ENCODE assay signal across 8 cellular contexts in the genomic region with DNA sequence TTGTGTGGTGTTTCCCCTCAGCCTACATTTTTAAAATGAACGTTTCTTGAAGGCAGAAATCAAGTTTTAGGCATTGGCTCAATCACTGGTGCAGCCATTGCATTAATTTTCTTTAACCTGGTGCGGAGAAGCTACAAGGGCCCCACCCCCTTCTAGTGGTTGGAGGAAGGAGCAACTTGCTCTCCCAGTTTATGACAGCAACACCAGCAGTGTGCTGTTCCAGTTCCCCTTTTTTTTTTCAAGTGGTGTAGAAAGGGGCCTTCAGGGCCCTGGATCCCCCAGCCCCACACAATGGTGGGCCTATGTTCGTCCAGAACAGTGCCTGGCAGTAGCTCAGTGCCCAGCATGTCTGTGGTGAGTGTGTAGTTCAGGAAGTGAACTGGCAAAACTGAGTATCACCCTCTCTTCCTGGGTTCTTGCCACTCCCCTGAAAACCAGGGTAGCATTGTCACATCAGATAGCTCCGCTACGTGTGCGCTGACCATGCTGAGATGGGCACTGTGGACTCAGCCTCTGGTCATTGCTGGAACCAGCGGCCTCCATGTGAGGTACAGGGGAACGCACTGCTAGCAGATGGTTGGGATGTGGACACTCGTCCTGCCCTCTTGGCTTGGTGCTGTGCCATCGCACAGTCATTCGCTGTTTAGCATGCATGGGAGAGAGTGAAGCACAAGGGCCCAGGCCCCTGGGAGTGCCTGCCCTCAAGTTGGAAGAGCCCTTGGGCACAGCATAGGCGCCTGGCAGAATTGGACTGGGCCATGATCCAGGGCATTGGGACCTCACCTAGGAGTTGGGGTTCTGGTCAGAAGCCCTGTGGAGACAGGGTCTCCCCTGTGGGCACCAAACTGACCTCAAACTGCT. TPM values are rescaled to one million over a fixed set of nuclear protein-coding genes. Genes with fewer than 3 reads are reported as not detected.
A peak's percentile ranks its signal among the peaks of the same experiment; 100 is the strongest.
DNase-seq lines count a peak whose midpoint lies in the region; ATAC-seq and TF ChIP-seq lines count a peak whose summit lies in the region.

No MANE protein-coding gene starts in this region.

- H3K27me3 Mint-ChIP-seq in T-helper 2 cell treated with Interferon-gamma antibody and Interleukin-4, amounts not matched to agents 5 μg/mL and 100 μg/mL, for 36 hours (ENCODE audit: low read depth) = no peaks in the 10 kb centered on the region
- H3K27me3 Mint-ChIP-seq in stimulated activated naive CD8-positive, alpha-beta T cell treated with anti-CD3 and anti-CD28 coated beads, Interleukin-15, amount 100 ng/mL, for 72 hours = no peaks in the 10 kb centered on the region

- POLR2A ChIA-PET in HEK293T (lab: Yijun Ruan, JAX) = interaction anchor here (0.7 to 1.4 kb wide), 2 partner anchors 9 to 13 kb away, joined by 3 read pairs; no protein-coding TSS in a partner anchor

- H3K4me3 Mint-ChIP-seq in T-helper 2 cell treated with Interferon-gamma antibody and Interleukin-4, amounts not matched to agents 5 μg/mL and 100 μg/mL, for 36 hours = peak overlapping the region; percentile 9
- H3K4me3 Mint-ChIP-seq in stimulated activated naive CD8-positive, alpha-beta T cell treated with anti-CD3 and anti-CD28 coated beads, Interleukin-15, amount 100 ng/mL, for 72 hours = peak overlapping the region; percentile 71 to 81

- CTCF ChIA-PET in HEK293T (lab: Yijun Ruan, JAX) = no interaction called here

- peaks cover 50% of the 10 kb centered on the region for H3K4me1 Mint-ChIP-seq in T-helper 2 cell treated with Interferon-gamma antibody and Interleukin-4, amounts not matched to agents 5 μg/mL and 100 μg/mL, for 36 hours (ENCODE audit: low read depth)
- peaks cover 76% of the 10 kb centered on the region for H3K4me1 Mint-ChIP-seq in stimulated activated naive CD8-positive, alpha-beta T cell treated with anti-CD3 and anti-CD28 coated beads, Interleukin-15, amount 100 ng/mL, for 72 hours

- intact Hi-C loops in left ventricle myocardium superior (cut with micrococcal nuclease) = no loop called here

- H3K36me3 Mint-ChIP-seq in T-helper 2 cell treated with Interferon-gamma antibody and Interleukin-4, amounts not matched to agents 5 μg/mL and 100 μg/mL, for 36 hours (ENCODE audit: low read depth) = peaks cover 64% of the 10 kb centered on the region

- H3K9me3 Mint-ChIP-seq in T-helper 2 cell treated with Interferon-gamma antibody and Interleukin-4, amounts not matched to agents 5 μg/mL and 100 μg/mL, for 36 hours = peaks cover 8% of the 10 kb centered on the region
- H3K9me3 Mint-ChIP-seq in stimulated activated naive CD8-positive, alpha-beta T cell treated with anti-CD3 and anti-CD28 coated beads, Interleukin-15, amount 100 ng/mL, for 72 hours = peaks cover 7 to 9% of the 10 kb centered on the region in 2 donors

- DNase-seq in activated T-cell treated with anti-CD3 and anti-CD28 coated beads, Interleukin-2, amount 50 U/mL, for 1 hour = peak; percentile 19
- no peak for DNase-seq in activated T-cell treated with anti-CD3 and anti-CD28 coated beads, Interleukin-2, amount 50 U/mL, for 48 hours
- no peak for DNase-seq in T-helper 2 cell treated with Interferon-gamma antibody and Interleukin-4, amounts not matched to agents 5 μg/mL and 100 μg/mL, for 36 hours (ENCODE audit: low spot score)
- DNase-seq in left ventricle myocardium superior (peak; percentile 30), HEK293T (ENCODE audit: extremely low spot score) (no peak)
- no peak for DNase-seq in stimulated activated naive CD8-positive, alpha-beta T cell treated with anti-CD3 and anti-CD28 coated beads, Interleukin-15, amount 100 ng/mL, for 72 hours

- no peak overlapping the region for H3K27ac Mint-ChIP-seq in T-helper 2 cell treated with Interferon-gamma antibody and Interleukin-4, amounts not matched to agents 5 μg/mL and 100 μg/mL, for 36 hours
- H3K27ac Mint-ChIP-seq in stimulated activated naive CD8-positive, alpha-beta T cell treated with anti-CD3 and anti-CD28 coated beads, Interleukin-15, amount 100 ng/mL, for 72 hours = peak overlapping the region; percentile 96 to 99

- ATAC-seq in left ventricle myocardium superior (peak; percentile 1), HG03469 (IDR thresholded peaks at IDR 0.05; ENCODE audit: unreplicated experiment) (no peak), HG02938 (IDR thresholded peaks at IDR 0.05; ENCODE audit: unreplicated experiment) (no peak)
- no peak for ATAC-seq in stimulated activated naive CD8-positive, alpha-beta T cell treated with anti-CD3 and anti-CD28 coated beads, Interleukin-15, amount 100 ng/mL, for 72 hours

TF ChIP-seq in HEK293T, 16 proteins besides CTCF, POLR2A, EP300 and RAD21:
- no peak for TF ChIP-seq CTBP1 (IDR thresholded peaks at IDR 0.05; ENCODE audit: borderline replicate concordance)

RNA-seq across cellular contexts. Expression of gene ARF1, which starts 7.2 kb away (rescaled TPM):
- total RNA-seq in left ventricle myocardium superior = 285 TPM

RNA-seq across cellular contexts. Expression of gene C1orf35, which starts 13.4 kb away (rescaled TPM):
- total RNA-seq in left ventricle myocardium superior = 10.5 TPM

RNA-seq across cellular contexts. Expression of gene MRPL55, which starts 19.3 kb away (rescaled TPM):
- total RNA-seq in left ventricle myocardium superior = 58.6 TPM

RNA-seq across cellular contexts. Expression of gene GUK1, which starts 50.3 kb away (rescaled TPM):
- total RNA-seq in left ventricle myocardium superior = 175 TPM

RNA-seq across cellular contexts. Expression of gene GJC2, which starts 60.0 kb away (rescaled TPM):
- 1.7 TPM for total RNA-seq in left ventricle myocardium superior

Comparison
In these comparisons a context has a peak if more than half of its experiments do, and no peak if none do; other contexts are left out.
1. DNase-seq: peak in activated T-cell treated with anti-CD3 and anti-CD28 coated beads, Interleukin-2, amount 50 U/mL, for 1 hour (single experiment) and left ventricle myocardium superior (single experiment); none in activated T-cell treated with anti-CD3 and anti-CD28 coated beads, Interleukin-2, amount 50 U/mL, for 48 hours (0 of 2), T-helper 2 cell treated with Interferon-gamma antibody and Interleukin-4, amounts not matched to agents 5 μg/mL and 100 μg/mL, for 36 hours (single experiment), stimulated activated naive CD8-positive, alpha-beta T cell treated with anti-CD3 and anti-CD28 coated beads, Interleukin-15, amount 100 ng/mL, for 72 hours (0 of 2) and HEK293T (single experiment).